ENCODE assay signal across 14 cellular contexts in the genomic region with DNA sequence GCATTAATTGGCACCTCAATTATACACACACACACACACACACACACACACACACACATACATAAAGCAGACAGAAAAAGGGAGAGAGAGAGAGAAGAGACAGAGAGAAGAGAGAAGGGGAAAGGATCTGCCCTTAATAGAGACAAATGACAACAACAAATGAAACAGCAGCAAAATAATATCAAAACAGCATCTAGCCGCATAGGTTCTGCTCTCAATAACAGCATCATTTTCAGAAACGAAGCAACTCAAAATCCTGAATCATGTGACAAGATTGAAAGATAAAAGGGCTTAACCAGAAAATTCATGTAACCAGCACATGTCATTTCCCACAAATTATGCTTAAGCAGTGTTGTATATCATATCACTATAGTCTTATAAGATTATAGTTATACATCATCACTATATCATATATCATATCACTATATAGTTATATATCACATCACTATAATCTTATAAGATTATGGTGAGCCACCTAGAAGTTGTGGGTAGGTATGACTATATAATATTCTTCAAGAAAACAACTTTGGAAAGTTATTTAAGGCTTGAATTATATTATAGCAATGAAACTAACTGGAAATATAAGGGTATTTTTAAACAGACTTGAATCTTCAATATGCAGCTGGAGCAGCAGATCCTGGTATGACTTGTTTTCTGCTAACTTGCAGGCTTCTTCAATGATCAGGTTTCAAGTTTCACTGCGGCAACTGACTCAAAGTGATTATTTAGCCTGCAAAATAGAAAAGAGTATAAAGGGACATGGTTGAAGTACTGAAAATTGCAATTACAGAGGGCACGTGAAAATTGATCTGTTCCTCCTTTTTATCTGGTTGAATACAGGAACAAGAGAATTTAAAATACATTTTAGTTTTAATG. TPM values are rescaled to one million over a fixed set of nuclear protein-coding genes. Genes with fewer than 3 reads are reported as not detected.
DNase-seq lines count a peak whose midpoint lies in the region; TF ChIP-seq lines count a peak whose summit lies in the region.
"Had no signal": no experiment of that assay in that cellular context is flagged by ENCODE, and none has a peak within 500 bp of the region (broad histone marks: within the 10 kb centered on the region; RNA-seq: fewer than 3 reads in every experiment).

No MANE protein-coding gene starts in this region.

- H3K4me1 Mint-ChIP-seq in activated naive CD4-positive, alpha-beta T cell treated with anti-CD3 and anti-CD28 coated beads for 36 hours (ENCODE audit: low read depth), result peaks cover 45% of the 10 kb centered on the region
- H3K4me1 Mint-ChIP-seq in CD14-positive monocyte (peaks cover 25% of the 10 kb centered on the region), glutamatergic neuron (ENCODE audit: low read depth, unreplicated experiment) (peaks cover 6% of the 10 kb centered on the region)

- H3K4me3 Mint-ChIP-seq in activated naive CD4-positive, alpha-beta T cell treated with anti-CD3 and anti-CD28 coated beads for 36 hours, result peak overlapping the region; percentile 34
- H3K4me3 Mint-ChIP-seq in CD14-positive monocyte, result no peak overlapping the region
- H3K4me3 Mint-ChIP-seq in glutamatergic neuron (ENCODE audit: unreplicated experiment), result no peak overlapping the region

- H3K27ac Mint-ChIP-seq in activated naive CD4-positive, alpha-beta T cell treated with anti-CD3 and anti-CD28 coated beads for 36 hours, result peak overlapping the region; percentile 92
- H3K27ac Mint-ChIP-seq in CD14-positive monocyte, result peak overlapping the region in 3 of 7 donors; percentile 18 to 41 (median 25)
- no peak overlapping the region for H3K27ac Mint-ChIP-seq in glutamatergic neuron (ENCODE audit: unreplicated experiment)

- peaks cover 15% of the 10 kb centered on the region for H3K9me3 Mint-ChIP-seq in activated naive CD4-positive, alpha-beta T cell treated with anti-CD3 and anti-CD28 coated beads for 36 hours
- peaks cover 4 to 9% (median 7%) of the 10 kb centered on the region in 7 donors for H3K9me3 Mint-ChIP-seq in CD14-positive monocyte
- no peaks in the 10 kb centered on the region for H3K9me3 Mint-ChIP-seq in glutamatergic neuron (ENCODE audit: unreplicated experiment)

- in situ Hi-C loops in astrocyte of the spinal cord (cut with HindIII; ENCODE audit: low sequenced_read_pairs), result no loop called here
- in situ Hi-C loops in GM13976 (cut with MboI; ENCODE audit: low sequenced_read_pairs, unreplicated experiment), result no loop called here

- intact Hi-C loops in activated naive CD4-positive, alpha-beta T cell treated with anti-CD3 and anti-CD28 coated beads for 36 hours (cut with micrococcal nuclease), result loop anchor here (1.0 to 10.0 kb wide), 13 partner anchors 15 to 1731 kb away; partner anchors contain the start of genes PELI1, SLC1A4 and UGP2
- intact Hi-C loops in CD14-positive monocyte (cut with micrococcal nuclease), result no loop called here

- peak; percentile 66 for DNase-seq in activated naive CD4-positive, alpha-beta T cell treated with anti-CD3 and anti-CD28 coated beads for 36 hours
- DNase-seq in activated naive CD4-positive, alpha-beta T cell treated with Interleukin-2 at 50 U/mL for 16 hours, result no peak
- DNase-seq in NCI-H2227 (lab: John Stamatoyannopoulos, UW; ENCODE audit: unreplicated experiment) (peak; percentile 29), astrocyte of the spinal cord (ENCODE audit: low read depth, low spot score) (peak; percentile 52), smooth muscle cell of the brain vasculature (ENCODE audit: low read depth, low spot score) (peak; percentile 13), GM13976 (ENCODE audit: low spot score) (no peak), CD14-positive monocyte (ENCODE audit: low spot score) (no peak), glutamatergic neuron (no peak)
- DNase-seq: activated gamma-delta T cell, C1 segment of cervical spinal cord, kidney, NCI-H446 treated with DMSO at 0.1 percent for 48 hours had no signal

- CTCF ChIA-PET in activated naive CD4-positive, alpha-beta T cell treated with anti-CD3 and anti-CD28 coated beads for 36 hours (lab: Charles Lee), result interaction anchor here (0.7 to 2.8 kb wide), 4 partner anchors 14 to 292 kb away, joined by 3 to 14 read pairs (median 6); no protein-coding TSS in a partner anchor

- TF ChIP-seq CTCF in astrocyte of the spinal cord (IDR thresholded peaks at IDR 0.05; ENCODE audit: low read depth, low read length) (no peak), GM13976 (IDR thresholded peaks at IDR 0.05; ENCODE audit: borderline replicate concordance, control extremely low read depth, extremely low read depth, insufficient read depth, missing control alignments) (no peak), CD14-positive monocyte (IDR thresholded peaks at IDR 0.05) (no peak), glutamatergic neuron (IDR thresholded peaks at IDR 0.05; ENCODE audit: partially characterized antibody, unreplicated experiment) (no peak)

- H3K27me3 Mint-ChIP-seq in activated naive CD4-positive, alpha-beta T cell treated with anti-CD3 and anti-CD28 coated beads for 36 hours (ENCODE audit: low read depth), result no peaks in the 10 kb centered on the region
- H3K27me3 Mint-ChIP-seq in CD14-positive monocyte (ENCODE audit: low read depth in 3 of 3) (no peaks in the 10 kb centered on the region), glutamatergic neuron (ENCODE audit: unreplicated experiment) (peaks cover 1% of the 10 kb centered on the region)

- H3K4me3 ChIP-seq in astrocyte of the spinal cord (ENCODE audit: low read depth, low read length), result no peak overlapping the region
- H3K4me3 ChIP-seq: HAP-1, prostate gland had no signal

- peaks cover 10% of the 10 kb centered on the region for H3K36me3 Mint-ChIP-seq in activated naive CD4-positive, alpha-beta T cell treated with anti-CD3 and anti-CD28 coated beads for 36 hours (ENCODE audit: low read depth)
- peaks cover 2 to 3% of the 10 kb centered on the region in 2 donors for H3K36me3 Mint-ChIP-seq in CD14-positive monocyte
- H3K36me3 Mint-ChIP-seq in glutamatergic neuron (ENCODE audit: unreplicated experiment), result no peaks in the 10 kb centered on the region

RNA-seq across cellular contexts. Expression of gene VPS54, which starts 16.1 kb away (rescaled TPM):
- 1 to 10 TPM; 7.0 to 7.7 TPM for total RNA-seq in activated naive CD4-positive, alpha-beta T cell treated with anti-CD3 and anti-CD28 coated beads for 36 hours
- polyA plus RNA-seq in CD14-positive monocyte, result 10 to 100 TPM; 11.4 to 11.5 TPM
- 18.7 TPM for total RNA-seq in glutamatergic neuron (ENCODE audit: unreplicated experiment)

Comparison
In these comparisons a context has a peak if more than half of its experiments do, and no peak if none do; other contexts are left out.
1. DNase-seq: peak in activated naive CD4-positive, alpha-beta T cell treated with anti-CD3 and anti-CD28 coated beads for 36 hours (single experiment), NCI-H2227 (single experiment), astrocyte of the spinal cord (single experiment) and smooth muscle cell of the brain vasculature (single experiment); none in activated naive CD4-positive, alpha-beta T cell treated with Interleukin-2 at 50 U/mL for 16 hours (single experiment), GM13976 (single experiment), CD14-positive monocyte (single experiment) and glutamatergic neuron (single experiment).